ENCODE assay signal across 9 cellular contexts in the genomic region with DNA sequence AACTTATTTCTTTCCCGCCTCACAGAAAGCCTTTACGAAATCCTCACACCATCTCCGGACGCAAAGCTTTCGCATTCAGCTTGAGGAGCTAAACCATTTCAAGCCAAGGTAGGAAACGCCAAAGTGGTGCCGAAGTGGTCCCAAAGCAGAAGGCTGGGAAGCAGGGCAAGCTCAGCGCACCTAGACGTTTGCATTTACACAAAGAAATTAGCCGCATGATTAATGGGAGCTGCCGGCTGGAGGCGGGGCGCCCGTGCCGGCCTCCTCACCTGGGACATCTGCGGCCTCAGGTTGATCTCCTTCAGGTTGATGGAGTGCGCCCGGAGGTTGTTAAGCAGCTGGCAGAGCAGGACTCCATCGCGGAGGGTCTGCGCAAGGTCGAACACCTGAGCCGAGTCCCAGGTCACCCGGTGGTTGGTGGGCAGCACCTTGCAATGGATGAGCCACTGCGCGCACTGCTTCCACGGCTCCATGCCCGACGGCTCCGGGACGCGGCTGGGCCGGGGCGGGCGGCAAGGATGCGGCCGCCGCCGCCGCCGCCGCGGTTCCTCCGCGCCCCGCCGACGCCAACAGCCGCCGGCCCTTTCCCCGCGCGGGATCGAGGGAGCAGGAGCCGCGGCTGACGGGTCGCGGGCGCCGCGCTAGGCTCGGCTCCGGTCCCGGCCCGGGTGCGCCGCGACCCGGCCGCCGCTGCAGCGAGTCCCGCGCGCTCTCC. TPM values are rescaled to one million over a fixed set of nuclear protein-coding genes. Genes with fewer than 3 reads are reported as not detected.
DNase-seq lines count a peak whose midpoint lies in the region; ATAC-seq, FAIRE-seq and TF ChIP-seq lines count a peak whose summit lies in the region.
"Had no signal": no experiment of that assay in that cellular context is flagged by ENCODE, and none has a peak within 500 bp of the region (broad histone marks: within the 10 kb centered on the region; RNA-seq: fewer than 3 reads in every experiment).

No MANE protein-coding gene starts in this region.

- TF ChIP-seq POLR2A in gastroesophageal sphincter (IDR thresholded peaks at IDR 0.05) (no peak), GM18505 (IDR thresholded peaks at IDR 0.05; ENCODE audit: borderline replicate concordance, extremely low read depth, insufficient read depth, insufficient read length) (no peak)

- intact Hi-C loops in pancreas (cut with DNase I) = no loop called here

- no peak for FAIRE-seq in pancreas (lab: Jason Lieb, UNC)

- H3K4me1 ChIP-seq in gastroesophageal sphincter (peaks cover 0 to 25% (median 4%) of the 10 kb centered on the region in 3 donors), pancreas (no peaks in the 10 kb centered on the region)

- DNase-seq in activated T-cell treated with anti-CD3 and anti-CD28 coated beads, Interleukin-2, amount 50 U/mL, for 48 hours = peak; percentile 56 to 60
- DNase-seq in pancreas = peak in 1 of 6 donors; percentile 47

- H3K27me3 ChIP-seq in gastroesophageal sphincter = peaks cover 50% of the 10 kb centered on the region
- H3K27me3 ChIP-seq in pancreas = peaks cover 0 to 7% (median 1%) of the 10 kb centered on the region in 4 donors

- H3K4me3 ChIP-seq in GM08714 (ENCODE audit: low read length) (peak overlapping the region; percentile 33), gastroesophageal sphincter (peak overlapping the region; percentile 29 to 55), pancreas (peak overlapping the region in 3 of 4 donors; percentile 22 to 51 (median 26))
- H3K4me3 ChIP-seq: PC-9 had no signal

- no peak for TF ChIP-seq CTCF in gastroesophageal sphincter (IDR thresholded peaks at IDR 0.05)
- TF ChIP-seq CTCF in pancreas (IDR thresholded peaks at IDR 0.05) = no peak

- peak; percentile 13 for ATAC-seq in gastroesophageal sphincter
- peak in 3 of 4 donors; percentile 23 to 39 (median 30) for ATAC-seq in pancreas
- ATAC-seq in HG03108 (IDR thresholded peaks at IDR 0.05; ENCODE audit: unreplicated experiment) = no peak
- ATAC-seq in HG02938 (IDR thresholded peaks at IDR 0.05; ENCODE audit: unreplicated experiment) = no peak
- ATAC-seq in GM18505 (IDR thresholded peaks at IDR 0.05; ENCODE audit: unreplicated experiment) = no peak

- 0% methylated on average over 8 of the region's 76 CpGs; no CpG with 5 or more reads in 1 of the 2 donors for WGBS in gastroesophageal sphincter (ENCODE audit: low coverage in 1 of 2), 2 donors
- 1 to 2% methylated on average over 45 to 76 of the region's 76 CpGs for WGBS in pancreas, 2 donors

- no peaks in the 10 kb centered on the region for H3K9me3 ChIP-seq in KOPT-K1 (ENCODE audit: insufficient read depth, low read length, poor library complexity, severe bottlenecking)
- no peaks in the 10 kb centered on the region for H3K9me3 ChIP-seq in gastroesophageal sphincter
- no peaks in the 10 kb centered on the region for H3K9me3 ChIP-seq in pancreas

- H3K27ac ChIP-seq in KOPT-K1 (ENCODE audit: low read depth, low read length, poor library complexity, severe bottlenecking) = peak overlapping the region; percentile 90
- H3K27ac ChIP-seq in gastroesophageal sphincter = peak overlapping the region in 3 of 4 donors; percentile 43 to 73 (median 44)
- H3K27ac ChIP-seq in pancreas = peak overlapping the region in 1 of 4 donors; percentile 33
- H3K27ac ChIP-seq: PC-9 had no signal

- TF ChIP-seq EP300 in gastroesophageal sphincter (IDR thresholded peaks at IDR 0.05) = no peak

- H3K36me3 ChIP-seq in KOPT-K1 (ENCODE audit: insufficient read depth, low read length) (no peaks in the 10 kb centered on the region), gastroesophageal sphincter (no peaks in the 10 kb centered on the region), pancreas (no peaks in the 10 kb centered on the region)

RNA-seq across cellular contexts. Expression of gene VAV3, which starts 0.4 kb away (rescaled TPM):
- total RNA-seq in gastroesophageal sphincter (1 to 10 TPM; 1.3 to 4.7 (median 2.9) TPM), pancreas (10 to 100 TPM; 10.5 to 21.4 (median 14.4) TPM)
- 10 to 100 TPM in 1 of 2 donors, 1 to 10 TPM in 1; 7.1 to 11.5 TPM for polyA plus RNA-seq in pancreas

Comparison
In these comparisons a context has a peak if more than half of its experiments do, and no peak if none do; other contexts are left out.
1. ATAC-seq: peak in gastroesophageal sphincter (single experiment) and pancreas (3 of 4); none in HG03108 (single experiment), HG02938 (single experiment) and GM18505 (single experiment).
2. Peak in every context shown above with its lines, with median percentiles within 50 percentile points of each other: H3K4me3 ChIP-seq.